Comparison of ENCODE assay signal across 1 cellular context in genomic region chr21:29245104-29245643, GRCh38.
TF ChIP-seq lines count a peak whose summit lies in the region.

No MANE protein-coding gene starts in this region.

TF ChIP-seq in HEK293, 187 proteins besides CTCF, POLR2A, EP300 and RAD21 (continued from another document):
- TF ChIP-seq PRDM10 (tag by site-specific recombination; IDR thresholded peaks at IDR 0.05) = peak; percentile 54; the same call in 1 of the 2 replicates
- no peak for TF ChIP-seq GLIS1 (tag by site-specific recombination; IDR thresholded peaks at IDR 0.05)
- peak; percentile 41; the same call in 1 of the 2 replicates for TF ChIP-seq FEZF1 (tag by site-specific recombination; IDR thresholded peaks at IDR 0.05)
- TF ChIP-seq ZNF670 (tag by site-specific recombination; IDR thresholded peaks at IDR 0.05; ENCODE audit: low read depth) = 0 out of 2 replicates have a peak, but pooled peaks have one; percentile 42
- TF ChIP-seq ZFHX2 (tag by site-specific recombination; conservative IDR thresholded peaks at IDR 0.05) = peak; percentile 93
- no peak for TF ChIP-seq ZNF311 (tag by site-specific recombination; IDR thresholded peaks at IDR 0.05; ENCODE audit: borderline replicate concordance)
- no peak for TF ChIP-seq ZNF530 (tag by site-specific recombination; IDR thresholded peaks at IDR 0.05; ENCODE audit: low read depth)
- 0 out of 2 replicates have a peak, but pooled peaks have one; percentile 13 for TF ChIP-seq ZNF416 (tag by site-specific recombination; IDR thresholded peaks at IDR 0.05)
- TF ChIP-seq ZNF121 (tag by site-specific recombination; IDR thresholded peaks at IDR 0.05) = no peak
- peak; percentile 86; the same call in 1 of the 2 replicates for TF ChIP-seq ZNF677 (tag by site-specific recombination; IDR thresholded peaks at IDR 0.05)
